8 cellular contexts compared by ENCODE assay signal in genomic region chr22:36337365-36338130, GRCh38. TPM values are rescaled to one million over a fixed set of nuclear protein-coding genes. Genes with fewer than 3 reads are reported as not detected.
DNase-seq lines count a peak whose midpoint lies in the region; ATAC-seq and TF ChIP-seq lines count a peak whose summit lies in the region.

No MANE protein-coding gene starts in this region.

- H3K36me3 Mint-ChIP-seq in chondrocyte (ENCODE audit: low read depth) (peaks cover 64% of the 10 kb centered on the region), neural crest cell (ENCODE audit: low read depth) (peaks cover 23% of the 10 kb centered on the region)

- H3K4me1 Mint-ChIP-seq in chondrocyte (ENCODE audit: low read depth) (peaks cover 95% of the 10 kb centered on the region), neural crest cell (peaks cover 71% of the 10 kb centered on the region)

- DNase-seq in Karpas-422 (no peak), chondrocyte (ENCODE audit: low spot score) (no peak), neural crest cell (ENCODE audit: low read depth, low spot score) (no peak), GF-D8 (lab: John Stamatoyannopoulos, UW) (no peak), T1000 (lab: John Stamatoyannopoulos, UW) (no peak), SIG-M5 (lab: John Stamatoyannopoulos, UW) (no peak)

- H3K4me3 ChIP-seq in ACC112 (ENCODE audit: low read depth, low read length) (no peak overlapping the region), Karpas-422 (ENCODE audit: low read length) (no peak overlapping the region)

- H3K9me3 ChIP-seq in Karpas-422 (ENCODE audit: low read length), result no peaks in the 10 kb centered on the region

- H3K79me2 ChIP-seq in ACC112 (ENCODE audit: control insufficient read depth, insufficient read depth, low read length, unreplicated experiment) (peaks cover 71% of the 10 kb centered on the region), Karpas-422 (ENCODE audit: low read length) (peaks cover 89% of the 10 kb centered on the region)

- H3K4me1 ChIP-seq in ACC112 (ENCODE audit: control insufficient read depth, insufficient read depth, low read length, unreplicated experiment) (peaks cover 56% of the 10 kb centered on the region), Karpas-422 (ENCODE audit: low read length) (peaks cover 73% of the 10 kb centered on the region)

- H3K27ac Mint-ChIP-seq in chondrocyte (ENCODE audit: unreplicated experiment), result peak overlapping the region; percentile 98
- H3K27ac Mint-ChIP-seq in neural crest cell (ENCODE audit: unreplicated experiment), result peak overlapping the region; percentile 35

- H3K27ac ChIP-seq in ACC112 (ENCODE audit: low read depth, low read length) (peak overlapping the region; percentile 61), Karpas-422 (ENCODE audit: low read length) (peak overlapping the region; percentile 70)

- no peaks in the 10 kb centered on the region for H3K27me3 ChIP-seq in ACC112 (ENCODE audit: insufficient read depth, low read length)
- H3K27me3 ChIP-seq in Karpas-422 (ENCODE audit: low read length), result no peaks in the 10 kb centered on the region

- H3K9ac ChIP-seq in Karpas-422 (ENCODE audit: low read length), result no peak overlapping the region

- no peak overlapping the region for H3K4me2 ChIP-seq in Karpas-422 (ENCODE audit: low read depth, low read length, poor library complexity, severe bottlenecking)

- no peak overlapping the region for H2AFZ ChIP-seq in ACC112 (ENCODE audit: low read length, unreplicated experiment)
- H2AFZ ChIP-seq in Karpas-422 (ENCODE audit: low read length), result no peak overlapping the region

- ATAC-seq in HG02884 (IDR thresholded peaks at IDR 0.05; ENCODE audit: unreplicated experiment), result no peak

- no peaks in the 10 kb centered on the region for H3K27me3 Mint-ChIP-seq in chondrocyte (ENCODE audit: low read depth)
- H3K27me3 Mint-ChIP-seq in neural crest cell (ENCODE audit: low read depth), result no peaks in the 10 kb centered on the region

- no peaks in the 10 kb centered on the region for H3K9me3 Mint-ChIP-seq in chondrocyte (ENCODE audit: low read depth)
- no peaks in the 10 kb centered on the region for H3K9me3 Mint-ChIP-seq in neural crest cell

- no peaks in the 10 kb centered on the region for H3K9me2 ChIP-seq in Karpas-422 (replicated peaks; ENCODE audit: insufficient read depth, low read length)

- H4K20me1 ChIP-seq in Karpas-422 (ENCODE audit: insufficient read depth, low read depth, low read length), result 0 out of 2 replicates have a peak, but pooled peaks cover 8% of the 10 kb centered on the region

- H3K36me3 ChIP-seq in ACC112 (ENCODE audit: insufficient read depth, low read length) (peaks cover 25% of the 10 kb centered on the region), Karpas-422 (ENCODE audit: insufficient read depth, low read length) (peaks cover 33% of the 10 kb centered on the region)

- H3K4me3 Mint-ChIP-seq in chondrocyte (ENCODE audit: unreplicated experiment), result peak overlapping the region; percentile 53
- H3K4me3 Mint-ChIP-seq in neural crest cell, result no peak overlapping the region

- TF ChIP-seq CTCF in chondrocyte (IDR thresholded peaks at IDR 0.05), result no peak
- no peak for TF ChIP-seq CTCF in neural crest cell (conservative IDR thresholded peaks at IDR 0.05)

RNA-seq across cellular contexts. Expression of gene MYH9, which starts 50.2 kb away (rescaled TPM):
- total RNA-seq in Karpas-422 (2014; rRNA removed; shearing (Covaris generic); ENCODE audit: low replicate concordance), result 57.5 and 95.1 TPM in 2 replicates
- total RNA-seq in chondrocyte (1,046 to 1,908 TPM (median 1,853 TPM) in 3 replicates), neural crest cell (160 and 171 TPM in 2 replicates)
